In genomic region chr10:73263948-73264347, GRCh38 we compare ENCODE assay signal across 9 cellular contexts. TPM values are rescaled to one million over a fixed set of nuclear protein-coding genes. Genes with fewer than 3 reads are reported as not detected.
DNase-seq lines count a peak whose midpoint lies in the region; ATAC-seq, FAIRE-seq and TF ChIP-seq lines count a peak whose summit lies in the region.
"Had no signal": no experiment of that assay in that cellular context is flagged by ENCODE, and none has a peak within 500 bp of the region (broad histone marks: within the 10 kb centered on the region; RNA-seq: fewer than 3 reads in every experiment).

No MANE protein-coding gene starts in this region.

- H3K4me1 ChIP-seq in K562 (replicated peaks in 1 of 2; ENCODE audit: control insufficient read depth in 2 of 2, insufficient read depth in 2 of 2, low read length in 2 of 2), result peaks cover 0 to 7% of the 10 kb centered on the region in 2 experiments; a peak in 2 of 5 replicates

- peaks cover 10% of the 10 kb centered on the region; the same call in 1 of the 2 replicates for H3K9me3 ChIP-seq in K562 (replicated peaks; ENCODE audit: control insufficient read depth, insufficient read depth, low read depth, low read length)

- no peak for TF ChIP-seq EP300 in K562 (IDR thresholded peaks at IDR 0.05; ENCODE audit: low read length)

- H3K9me3 Mint-ChIP-seq in mesothelial cell of epicardium, result peaks cover 5% of the 10 kb centered on the region
- H3K9me3 Mint-ChIP-seq in effector memory CD8-positive, alpha-beta T cell, result peaks cover 2 to 3% of the 10 kb centered on the region in 2 donors

- ATAC-seq in K562, result peak; percentile 55; the same call in 2 of the 3 replicates
- no peak for ATAC-seq in effector memory CD8-positive, alpha-beta T cell (replicated peaks)

- TF ChIP-seq RAD21 in K562 (CRISPR knock-in tag; conservative IDR thresholded peaks at IDR 0.05 in 1 of 2, IDR thresholded peaks at IDR 0.05 in 1 of 2), result peak; percentile 55 to 72

- TF ChIP-seq CTCF in K562 (IDR thresholded peaks at IDR 0.05 in 2 of 3, conservative IDR thresholded peaks at IDR 0.05 in 1 of 3; ENCODE audit: insufficient read depth in 2 of 3, low read depth in 1 of 3, low read length in 3 of 3), result peak; percentile 49 to 75 (median 64); a peak in 4 of 6 replicates
- peak; percentile 53 for TF ChIP-seq CTCF in mesothelial cell of epicardium (IDR thresholded peaks at IDR 0.05; ENCODE audit: unreplicated experiment)

- H3K79me2 ChIP-seq in K562 (ENCODE audit: control insufficient read depth, insufficient read depth, low read length), result no peaks in the 10 kb centered on the region

- intact Hi-C loops in K562 (cut with micrococcal nuclease), result loop anchor here (1.0 kb wide), 2 partner anchors 265 to 380 kb away; no protein-coding TSS in a partner anchor

- no peaks in the 10 kb centered on the region for H3K27me3 ChIP-seq in K562 (ENCODE audit: control insufficient read depth in 2 of 2, insufficient read depth in 2 of 2, low read length in 2 of 2)

- no peaks in the 10 kb centered on the region for H3K9me1 ChIP-seq in K562 (ENCODE audit: control insufficient read depth, insufficient read depth, low read length)

- no TSS peak for BruUV-seq in K562 (replicated peaks; lab: Mats Ljungman, UMichigan)

- peak; percentile 53 for DNase-seq in Caki2 (ENCODE audit: low read depth)
- peak; percentile 23 for DNase-seq in Jurkat, Clone E6-1 (ENCODE audit: low read depth, low spot score)
- DNase-seq in K562 (ENCODE audit: extremely low read depth in 1 of 4, low spot score in 3 of 4), result peak in 3 of 4 experiments; percentile 17 to 39 (median 21)
- DNase-seq in mesothelial cell of epicardium (ENCODE audit: low spot score in 2 of 2, unreplicated experiment in 2 of 2), result no peak
- DNase-seq in COLO829 (ENCODE audit: low spot score), result no peak
- no peak for DNase-seq in NCI-H187 (lab: John Stamatoyannopoulos, UW)
- DNase-seq in cerebellar nuclear complex (lab: John Stamatoyannopoulos, UW), result no peak
- no peak for DNase-seq in effector memory CD8-positive, alpha-beta T cell

- H3K36me3 Mint-ChIP-seq in mesothelial cell of epicardium, result peaks cover under 1% of the 10 kb centered on the region
- H3K36me3 Mint-ChIP-seq in effector memory CD8-positive, alpha-beta T cell (ENCODE audit: insufficient read depth), result no peaks in the 10 kb centered on the region

- no peak overlapping the region for H3K27ac ChIP-seq in K562 (ENCODE audit: extremely low read depth, low read depth, low read length)

- H3K27ac Mint-ChIP-seq in mesothelial cell of epicardium, result peak overlapping the region; percentile 38
- H3K27ac Mint-ChIP-seq in effector memory CD8-positive, alpha-beta T cell, result no peak overlapping the region
- H3K27ac Mint-ChIP-seq: activated T-helper 2 cell treated with anti-CD3 and anti-CD28 coated beads, Interferon-gamma antibody, Interleukin-2, Interleukin-4, amounts not matched to agents 10 μg/mL and 5 μg/mL and 100 μg/mL, durations not matched to agents 14 hours and 24 hours and 36 hours had no signal

- no peak overlapping the region for H3K4me3 ChIP-seq in Jurkat, Clone E6-1 (ENCODE audit: low read length)
- no peak overlapping the region for H3K4me3 ChIP-seq in K562

- H3K27me3 Mint-ChIP-seq in mesothelial cell of epicardium (ENCODE audit: low read depth), result peaks cover 14% of the 10 kb centered on the region
- H3K27me3 Mint-ChIP-seq in effector memory CD8-positive, alpha-beta T cell, result no peaks in the 10 kb centered on the region

- H3K4me3 Mint-ChIP-seq in mesothelial cell of epicardium, result no peak overlapping the region
- H3K4me3 Mint-ChIP-seq in effector memory CD8-positive, alpha-beta T cell, result no peak overlapping the region

- POLR2A ChIA-PET in K562 (lab: Yijun Ruan, JAX), result interaction anchor here (0.9 to 4.1 kb wide), 6 partner anchors 9 to 30 kb away, joined by 3 to 26 read pairs (median 6); partner anchors contain the start of genes DNAJC9 and MRPS16

- peaks cover 12% of the 10 kb centered on the region for H3K4me1 Mint-ChIP-seq in mesothelial cell of epicardium
- H3K4me1 Mint-ChIP-seq in effector memory CD8-positive, alpha-beta T cell (ENCODE audit: low read depth in 2 of 2), result no peaks in the 10 kb centered on the region

- FAIRE-seq in K562 (lab: Jason Lieb, UNC), result peak; percentile 73

- H3K4me2 ChIP-seq in K562 (ENCODE audit: insufficient read depth, low read length), result no peak overlapping the region

- peak overlapping the region; percentile 21; the same call in 1 of the 2 replicates for H2AFZ ChIP-seq in K562 (ENCODE audit: low read depth, low read length)

- H4K20me1 ChIP-seq in K562 (replicated peaks; ENCODE audit: control insufficient read depth, insufficient read depth, low read length), result no peaks in the 10 kb centered on the region

- TF ChIP-seq POLR2A in K562 (conservative IDR thresholded peaks at IDR 0.05), result no peak

- no peak overlapping the region for H3K9ac ChIP-seq in K562 (ENCODE audit: insufficient read depth in 1 of 2, low read depth in 2 of 2, low read length in 2 of 2)

- CTCF ChIA-PET in K562 (lab: Yijun Ruan, JAX; ENCODE audit: low intra/inter-chr PET ratio), result interaction anchor here (1.1 to 2.1 kb wide), 2 partner anchors 378 to 380 kb away, joined by 4 to 13 read pairs; no protein-coding TSS in a partner anchor

- in situ Hi-C loops in Caki2 (cut with HindIII; ENCODE audit: low pct_unique_long_range_greater_than_20kb, low sequenced_read_pairs), result no loop called here
- in situ Hi-C loops in K562 (cut with MboI), result no loop called here

- no peaks in the 10 kb centered on the region for H3K36me3 ChIP-seq in K562 (ENCODE audit: control insufficient read depth, insufficient read depth, low read length)

TF ChIP-seq in K562, 482 proteins besides CTCF, POLR2A, EP300 and RAD21 (continues in another document):
- no peak for TF ChIP-seq ZNF23 (CRISPR knock-in tag; IDR thresholded peaks at IDR 0.05)

RNA-seq across cellular contexts. Expression of gene MRPS16, which starts 11.5 kb away (rescaled TPM):
- total RNA-seq in Caki2 (2014; rRNA removed; shearing (Covaris generic); ENCODE audit: low replicate concordance), result 67.5 and 86.6 TPM in 2 replicates
- 148 TPM for polyA plus RNA-seq in Jurkat, Clone E6-1 (2012; ENCODE audit: insufficient read depth, insufficient read length)
- total RNA-seq in K562 (2011; cell fraction: chromatin; rRNA removed; ENCODE audit: low replicate concordance), result 66.6 and 71.5 TPM in 2 replicates
- 56.3 and 60.4 TPM in 2 replicates for total RNA-seq in K562 (2011; cell fraction: nucleolus; rRNA removed)
- total RNA-seq in K562 (2011; cell fraction: nucleoplasm; rRNA removed), result 80.6 and 100 TPM in 2 replicates
- total RNA-seq in K562 (2014; rRNA removed) (120 and 170 TPM in 2 replicates), K562 (2014; rRNA removed; fragmentation: Illumina TruSeq; extraction: Trizol) (177 and 186 TPM in 2 replicates), K562 (2015; rRNA removed; fragmentation: Illumina TruSeq; extraction: Trizol) (152 and 166 TPM in 2 replicates), K562 (2021) (237 and 239 TPM in 2 replicates), mesothelial cell of epicardium (62.5 to 72.2 TPM (median 65.2 TPM) in 3 replicates)
- polyA plus RNA-seq in K562 (2011; rRNA removed) (159 and 168 TPM in 2 replicates), K562 (2014; fragmentation: Illumina TruSeq; extraction: Trizol) (120 and 141 TPM in 2 replicates), K562 (2014; fragmentation: Nextera tagmentation; extraction: Ambion mirVana) (10 to 100 TPM; 65.0 to 99.7 TPM), K562 (2014; rRNA removed) (146 and 191 TPM in 2 replicates)
- 215 and 341 TPM in 2 replicates for polyA plus RNA-seq in K562 (2011; cell fraction: cytosol; rRNA removed)
- 84.4 and 85.4 TPM in 2 replicates for polyA plus RNA-seq in K562 (2011; cell fraction: nucleus; rRNA removed)
- polyA plus RNA-seq in K562 (2012), result 168 and 187 TPM in 2 replicates
- 73.3 and 105 TPM in 2 replicates for polyA minus RNA-seq in K562 (2011; rRNA and poly(A)+ RNA removed)
- polyA minus RNA-seq in K562 (2011; cell fraction: cytosol; rRNA and poly(A)+ RNA removed), result 54.8 and 84.6 TPM in 2 replicates
- polyA minus RNA-seq in K562 (2011; cell fraction: nucleus; rRNA and poly(A)+ RNA removed), result 32.7 and 55.5 TPM in 2 replicates

RNA-seq across cellular contexts. Expression of gene DNAJC9, which starts 16.9 kb away (rescaled TPM):
- 35.6 and 39.1 TPM in 2 replicates for total RNA-seq in Caki2 (2014; rRNA removed; shearing (Covaris generic); ENCODE audit: low replicate concordance)
- polyA plus RNA-seq in Jurkat, Clone E6-1 (2012; ENCODE audit: insufficient read depth, insufficient read length), result 89.4 TPM
- 90.4 and 196 TPM in 2 replicates for total RNA-seq in K562 (2011; cell fraction: chromatin; rRNA removed; ENCODE audit: low replicate concordance)
- 60.9 and 74.1 TPM in 2 replicates for total RNA-seq in K562 (2011; cell fraction: nucleolus; rRNA removed)
- 110 and 179 TPM in 2 replicates for total RNA-seq in K562 (2011; cell fraction: nucleoplasm; rRNA removed)
- total RNA-seq in K562 (2014; rRNA removed) (118 and 132 TPM in 2 replicates), K562 (2014; rRNA removed; fragmentation: Illumina TruSeq; extraction: Trizol) (133 and 149 TPM in 2 replicates), K562 (2015; rRNA removed; fragmentation: Illumina TruSeq; extraction: Trizol) (119 and 124 TPM in 2 replicates), K562 (2021) (97.6 and 101 TPM in 2 replicates), mesothelial cell of epicardium (32.1 to 32.7 TPM (median 32.5 TPM) in 3 replicates)
- polyA plus RNA-seq in K562 (2011; rRNA removed) (75.0 and 97.8 TPM in 2 replicates), K562 (2014; fragmentation: Illumina TruSeq; extraction: Trizol) (100 and 102 TPM in 2 replicates), K562 (2014; fragmentation: Nextera tagmentation; extraction: Ambion mirVana) (10 to 100 TPM; 66.7 to 80.2 TPM), K562 (2014; rRNA removed) (111 and 121 TPM in 2 replicates)
- 57.3 and 71.3 TPM in 2 replicates for polyA plus RNA-seq in K562 (2011; cell fraction: cytosol; rRNA removed)
- polyA plus RNA-seq in K562 (2011; cell fraction: nucleus; rRNA removed), result 62.5 and 90.3 TPM in 2 replicates
- 82.0 and 87.8 TPM in 2 replicates for polyA plus RNA-seq in K562 (2012)
- polyA minus RNA-seq in K562 (2011; rRNA and poly(A)+ RNA removed), result 117 and 124 TPM in 2 replicates
- polyA minus RNA-seq in K562 (2011; cell fraction: cytosol; rRNA and poly(A)+ RNA removed), result 26.0 and 39.6 TPM in 2 replicates
- 49.4 and 90.7 TPM in 2 replicates for polyA minus RNA-seq in K562 (2011; cell fraction: nucleus; rRNA and poly(A)+ RNA removed)

Comparison
In these comparisons a context has a peak if more than half of its experiments do, and no peak if none do; other contexts are left out.
1. DNase-seq: peak in Caki2 (single experiment), Jurkat, Clone E6-1 (single experiment) and K562 (3 of 4); none in mesothelial cell of epicardium (0 of 2), COLO829 (single experiment), NCI-H187 (0 of 2), cerebellar nuclear complex (0 of 2) and effector memory CD8-positive, alpha-beta T cell (0 of 3).